In the genomic region with DNA sequence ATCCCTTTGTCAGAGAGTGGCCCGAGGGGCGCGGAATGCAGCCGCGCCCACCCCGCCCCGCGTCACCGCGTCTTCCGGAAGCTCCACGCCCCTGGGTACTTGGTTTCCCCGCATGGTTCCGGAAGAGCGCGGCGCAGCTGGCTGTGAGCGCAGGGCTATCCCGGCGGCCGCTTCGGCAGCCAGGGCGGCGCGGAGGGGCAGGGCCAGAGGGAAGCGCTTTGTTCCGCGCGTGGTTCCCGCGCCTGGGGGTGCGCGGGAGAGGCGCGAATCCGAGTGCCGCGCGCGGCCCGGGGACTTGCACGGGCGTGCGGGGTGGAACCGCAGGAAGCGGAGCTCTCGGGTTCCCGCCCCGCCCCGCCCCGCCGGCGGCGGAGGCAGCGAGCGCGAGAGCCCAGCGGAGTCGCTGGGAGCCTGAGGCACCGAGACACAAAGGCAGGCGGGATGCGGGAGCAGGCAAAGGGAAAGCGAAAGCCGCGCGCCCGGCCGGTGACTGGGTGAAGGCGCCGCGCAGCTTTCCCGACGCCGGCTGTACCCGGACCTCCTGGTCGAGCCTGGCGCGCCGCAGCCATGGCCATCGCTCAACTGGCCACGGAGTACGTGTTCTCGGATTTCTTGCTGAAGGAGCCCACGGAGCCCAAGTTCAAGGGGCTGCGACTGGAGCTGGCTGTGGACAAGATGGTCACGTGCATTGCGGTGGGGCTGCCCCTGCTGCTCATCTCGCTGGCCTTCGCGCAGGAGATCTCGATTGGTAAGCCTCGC, we compare ENCODE assay signal across 8 cellular contexts. TPM values are rescaled to one million over a fixed set of nuclear protein-coding genes. Genes with fewer than 3 reads are reported as not detected.
DNase-seq lines count a peak whose midpoint lies in the region; ATAC-seq and TF ChIP-seq lines count a peak whose summit lies in the region.

A gene with protein sequence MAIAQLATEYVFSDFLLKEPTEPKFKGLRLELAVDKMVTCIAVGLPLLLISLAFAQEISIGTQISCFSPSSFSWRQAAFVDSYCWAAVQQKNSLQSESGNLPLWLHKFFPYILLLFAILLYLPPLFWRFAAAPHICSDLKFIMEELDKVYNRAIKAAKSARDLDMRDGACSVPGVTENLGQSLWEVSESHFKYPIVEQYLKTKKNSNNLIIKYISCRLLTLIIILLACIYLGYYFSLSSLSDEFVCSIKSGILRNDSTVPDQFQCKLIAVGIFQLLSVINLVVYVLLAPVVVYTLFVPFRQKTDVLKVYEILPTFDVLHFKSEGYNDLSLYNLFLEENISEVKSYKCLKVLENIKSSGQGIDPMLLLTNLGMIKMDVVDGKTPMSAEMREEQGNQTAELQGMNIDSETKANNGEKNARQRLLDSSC (plus strand): TSS at position 96 of the 759 bp plus-strand sequence. CDS start 472 bp downstream, at position 568.

- under 1% methylated on average over 62 of the region's 92 CpGs for WGBS in hepatocyte (ENCODE audit: low lambda C conversion rate, missing lambda C conversion rate)

- no peaks in the 10 kb centered on the region for H3K9me2 ChIP-seq in hepatocyte (replicated peaks; ENCODE audit: insufficient read depth)

- H3K79me2 ChIP-seq in hepatocyte: peaks cover 64% of the 10 kb centered on the region

- H3K9me3 ChIP-seq in hepatocyte (ENCODE audit: low read depth): no peaks in the 10 kb centered on the region

- H3K36me3 ChIP-seq in hepatocyte (replicated peaks; ENCODE audit: insufficient read depth, low read depth): no peaks in the 10 kb centered on the region

- H3K4me1 ChIP-seq in hepatocyte (ENCODE audit: insufficient read depth): peaks cover 32% of the 10 kb centered on the region

- TF ChIP-seq CTCF in hepatocyte (IDR thresholded peaks at IDR 0.05; ENCODE audit: poor library complexity): no peak

- peak within 1 kb of the TSS; percentile 47 for H2AFZ ChIP-seq in hepatocyte

- H4K20me1 ChIP-seq in hepatocyte (ENCODE audit: insufficient read depth, poor library complexity, severe bottlenecking): peaks cover 11% of the 10 kb centered on the region

- ATAC-seq in GM18499 (IDR thresholded peaks at IDR 0.05; ENCODE audit: insufficient read depth, unreplicated experiment) (peak; percentile 46), HG02852 (IDR thresholded peaks at IDR 0.05; ENCODE audit: unreplicated experiment) (peak; percentile 83)

- DNase-seq in NCI-H1436 treated with DMSO at 0.1 percent for 48 hours (lab: John Stamatoyannopoulos, UW): peak; percentile 52
- peak; percentile 52 to 87 (median 66) for DNase-seq in T-helper 2 cell
- DNase-seq in anterior cingulate cortex (lab: John Stamatoyannopoulos, UW): peak in 52 of 58 donors; percentile 32 to 88 (median 68)
- peak; percentile 94 for DNase-seq in hepatocyte (ENCODE audit: low spot score)
- DNase-seq in retina: peak; percentile 97
- no peak for DNase-seq in GF-D8 (lab: John Stamatoyannopoulos, UW)

- peak within 1 kb of the TSS; percentile 88 for H3K4me2 ChIP-seq in hepatocyte

- no peaks in the 10 kb centered on the region for H3K27me3 ChIP-seq in hepatocyte

- peak within 1 kb of the TSS; percentile 97 for H3K27ac ChIP-seq in hepatocyte

- peak within 1 kb of the TSS; percentile 71 for H3K4me3 ChIP-seq in hepatocyte

RNA-seq across cellular contexts. Expression of the gene that starts here (rescaled TPM):
- 53.0 and 58.1 TPM in 2 replicates for total RNA-seq in hepatocyte
- 25.1 and 27.2 TPM in 2 replicates for polyA plus RNA-seq in hepatocyte
